1 cellular context compared by ENCODE assay signal in genomic region chr20:34299925-34300806, GRCh38.
A peak's percentile ranks its signal among the peaks of the same experiment; 100 is the strongest.
TF ChIP-seq lines count a peak whose summit lies in the region.

No MANE protein-coding gene starts in this region.

TF ChIP-seq in HEK293, 187 proteins besides CTCF, POLR2A, EP300 and RAD21 (continued from another document):
- TF ChIP-seq ZNF449 (tag by site-specific recombination; IDR thresholded peaks at IDR 0.05) (peak; percentile 52; the same call in 1 of the 2 replicates), KLF1 (tag by site-specific recombination; IDR thresholded peaks at IDR 0.05) (no peak), ZNF473 (tag by site-specific recombination; IDR thresholded peaks at IDR 0.05) (no peak), ZNF175 (tag by site-specific recombination; IDR thresholded peaks at IDR 0.05) (no peak), GFI1B (tag by site-specific recombination; IDR thresholded peaks at IDR 0.05) (no peak), ZNF549 (tag by site-specific recombination; IDR thresholded peaks at IDR 0.05) (no peak), ZFP41 (tag by site-specific recombination; IDR thresholded peaks at IDR 0.05; ENCODE audit: borderline replicate concordance) (no peak), ZNF654 (tag by site-specific recombination; IDR thresholded peaks at IDR 0.05; ENCODE audit: low read depth) (no peak), ZNF132 (tag by site-specific recombination; IDR thresholded peaks at IDR 0.05; ENCODE audit: borderline replicate concordance) (no peak), ZNF433 (tag by site-specific recombination; IDR thresholded peaks at IDR 0.05; ENCODE audit: low read depth) (no peak), SCRT1 (tag by site-specific recombination; IDR thresholded peaks at IDR 0.05; ENCODE audit: borderline replicate concordance) (0 out of 2 replicates have a peak, but pooled peaks have one; percentile 4), KLF10 (tag by site-specific recombination; IDR thresholded peaks at IDR 0.05) (no peak), TCF7L2 (IDR thresholded peaks at IDR 0.05; ENCODE audit: borderline replicate concordance, low read depth, low read length) (no peak), ZNF510 (tag by site-specific recombination; IDR thresholded peaks at IDR 0.05; ENCODE audit: insufficient replicate concordance) (no peak), ZSCAN30 (tag by site-specific recombination; IDR thresholded peaks at IDR 0.05) (no peak), ZNF548 (tag by site-specific recombination; IDR thresholded peaks at IDR 0.05) (no peak), SP7 (tag by site-specific recombination; IDR thresholded peaks at IDR 0.05) (peak; percentile 56)
- TF ChIP-seq, protein P1, sequence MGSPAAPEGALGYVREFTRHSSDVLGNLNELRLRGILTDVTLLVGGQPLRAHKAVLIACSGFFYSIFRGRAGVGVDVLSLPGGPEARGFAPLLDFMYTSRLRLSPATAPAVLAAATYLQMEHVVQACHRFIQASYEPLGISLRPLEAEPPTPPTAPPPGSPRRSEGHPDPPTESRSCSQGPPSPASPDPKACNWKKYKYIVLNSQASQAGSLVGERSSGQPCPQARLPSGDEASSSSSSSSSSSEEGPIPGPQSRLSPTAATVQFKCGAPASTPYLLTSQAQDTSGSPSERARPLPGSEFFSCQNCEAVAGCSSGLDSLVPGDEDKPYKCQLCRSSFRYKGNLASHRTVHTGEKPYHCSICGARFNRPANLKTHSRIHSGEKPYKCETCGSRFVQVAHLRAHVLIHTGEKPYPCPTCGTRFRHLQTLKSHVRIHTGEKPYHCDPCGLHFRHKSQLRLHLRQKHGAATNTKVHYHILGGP (tag by site-specific recombination; IDR thresholded peaks at IDR 0.05): no peak
